8 cellular contexts compared by ENCODE assay signal in the genomic region with DNA sequence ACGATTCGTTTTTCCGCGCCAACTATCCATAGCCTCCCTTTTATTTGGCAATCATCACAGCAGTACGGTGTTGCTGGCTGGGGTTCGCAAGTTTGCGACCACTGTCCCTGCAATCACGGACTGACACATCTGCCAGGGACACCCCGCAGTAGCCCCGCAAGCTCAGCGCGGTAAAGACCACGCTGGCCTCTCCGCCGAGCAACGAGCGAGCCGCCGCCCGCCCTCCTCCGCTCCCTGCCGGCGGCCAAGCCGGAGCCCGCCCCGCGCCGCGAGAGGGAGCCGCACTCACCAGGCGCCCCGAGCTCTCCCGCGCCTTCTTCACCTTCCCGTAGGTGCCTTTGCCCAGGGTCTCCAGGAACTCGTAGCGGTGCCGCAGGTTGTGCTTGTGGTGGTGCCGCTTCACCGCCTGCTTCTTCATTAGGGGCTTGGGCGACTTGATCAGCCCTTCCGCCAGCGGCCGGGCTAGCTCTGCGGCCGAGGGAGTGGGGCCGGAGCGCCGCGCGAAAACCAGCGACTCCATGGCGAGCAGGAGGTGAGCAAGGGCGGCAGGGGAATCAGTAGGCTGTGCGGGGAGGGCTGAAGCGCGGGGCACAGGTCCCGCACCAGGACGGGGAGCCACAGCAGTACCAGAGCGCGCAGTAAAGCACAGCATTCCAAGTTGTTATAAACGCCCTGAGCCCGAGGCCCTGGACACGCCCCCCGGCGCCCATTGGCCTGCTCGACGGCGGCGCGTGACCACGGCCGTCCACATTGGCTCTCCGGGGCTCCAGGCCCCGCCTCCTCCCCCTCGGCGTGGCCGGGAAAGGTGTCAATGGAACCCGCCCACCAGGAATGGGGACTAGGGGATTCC. TPM values are rescaled to one million over a fixed set of nuclear protein-coding genes. Genes with fewer than 3 reads are reported as not detected.
DNase-seq lines count a peak whose midpoint lies in the region; ATAC-seq and TF ChIP-seq lines count a peak whose summit lies in the region.

A gene (minus strand): TSS at position 637 of the 850 bp plus-strand sequence. CDS start 117 bp downstream, at position 520.

- H3K27me3 Mint-ChIP-seq in Calu3 (ENCODE audit: unreplicated experiment) = peaks cover 13% of the 10 kb centered on the region

- CTCF ChIA-PET in Calu3 (lab: Charles Lee) = interaction anchor here (0.7 to 5.9 kb wide), 8 partner anchors 8 to 49 kb away, joined by 3 to 127 read pairs (median 6); no protein-coding TSS in a partner anchor

- peak; percentile 97 for DNase-seq in Calu3
- DNase-seq in HS-5 (ENCODE audit: low read depth) = peak; percentile 46
- DNase-seq in activated T-cell treated with anti-CD3 and anti-CD28 coated beads, Interleukin-2, amount 50 U/mL, for 1 hour = peak; percentile 88
- no peak for DNase-seq in epithelial cell of proximal tubule (ENCODE audit: low read depth)
- peak; percentile 70 for DNase-seq in middle frontal gyrus (ENCODE audit: extremely low spot score, low spot score)
- DNase-seq in stimulated activated CD8-positive, alpha-beta memory T cell treated with anti-CD3 and anti-CD28 coated beads, Interleukin-15, amount 100 ng/mL, for 48 hours (ENCODE audit: low read depth in 2 of 2) = peak; percentile 67 to 75

- H3K4me3 Mint-ChIP-seq in Calu3 (ENCODE audit: low read depth, unreplicated experiment) = peak within 1 kb of the TSS; percentile 85

- intact Hi-C loops in Calu3 (cut with micrococcal nuclease; ENCODE audit: unreplicated experiment) = loop anchor here (1.0 kb wide), 1 partner anchor 48 kb away; no protein-coding TSS in a partner anchor

- peak within 1 kb of the TSS; percentile 79 for H3K4me3 ChIP-seq in OCI-LY3 (ENCODE audit: low read length)
- H3K4me3 ChIP-seq in epithelial cell of proximal tubule (ENCODE audit: low read depth, low read length) = peak within 1 kb of the TSS; percentile 66

- peaks cover 42% of the 10 kb centered on the region for H4K20me1 ChIP-seq in OCI-LY3 (ENCODE audit: insufficient read depth, low read length)

- peak within 1 kb of the TSS; percentile 24; the same call in 1 of the 2 replicates for H2AFZ ChIP-seq in OCI-LY3 (ENCODE audit: low read depth, low read length)

- peaks cover 24% of the 10 kb centered on the region for H3K36me3 ChIP-seq in OCI-LY3 (replicated peaks; ENCODE audit: low read depth, low read length)

- BruUV-seq in Calu3 (replicated peaks; lab: Mats Ljungman, UMichigan) = no TSS peak

- no peaks in the 10 kb centered on the region for H3K9me3 Mint-ChIP-seq in Calu3 (ENCODE audit: low read depth, unreplicated experiment)

- H3K4me1 Mint-ChIP-seq in Calu3 (ENCODE audit: low read depth, unreplicated experiment) = peaks cover 57% of the 10 kb centered on the region

- peak; percentile 33 for TF ChIP-seq CTCF in Calu3 (IDR thresholded peaks at IDR 0.05; ENCODE audit: unreplicated experiment)
- peak; percentile 54 for TF ChIP-seq CTCF in OCI-LY3 (IDR thresholded peaks at IDR 0.05; ENCODE audit: low read depth, low read length)
- TF ChIP-seq CTCF in epithelial cell of proximal tubule (conservative IDR thresholded peaks at IDR 0.05; ENCODE audit: low read depth, low read length) = peak; percentile 43

- H3K9me3 ChIP-seq in OCI-LY3 (ENCODE audit: insufficient read depth, low read length) = no peaks in the 10 kb centered on the region

- H3K4me2 ChIP-seq in OCI-LY3 (ENCODE audit: low read length) = peak within 1 kb of the TSS; percentile 99

- peak within 1 kb of the TSS; percentile 60 for H3K27ac ChIP-seq in OCI-LY3 (ENCODE audit: low read length)

- peaks cover 52% of the 10 kb centered on the region for H3K79me2 ChIP-seq in OCI-LY3 (ENCODE audit: low read length)

- peak within 1 kb of the TSS; percentile 6 for H3K27ac Mint-ChIP-seq in Calu3 (ENCODE audit: unreplicated experiment)

- peaks cover 57% of the 10 kb centered on the region for H3K4me1 ChIP-seq in OCI-LY3 (ENCODE audit: low read length)

- peak within 1 kb of the TSS; percentile 81 for H3K9ac ChIP-seq in OCI-LY3 (ENCODE audit: low read length)

- ATAC-seq in GM19397 (IDR thresholded peaks at IDR 0.05; ENCODE audit: unreplicated experiment) = no peak

- peaks cover 25% of the 10 kb centered on the region for H3K36me3 Mint-ChIP-seq in Calu3 (ENCODE audit: insufficient read depth, unreplicated experiment)

- peaks cover 5% of the 10 kb centered on the region for H3K27me3 ChIP-seq in OCI-LY3 (ENCODE audit: low read depth, low read length)

RNA-seq across cellular contexts. Expression of the gene that starts here (rescaled TPM):
- 2.6 and 3.7 TPM in 2 replicates for total RNA-seq in Calu3 (2022)
- 28.8 and 45.7 TPM in 2 replicates for total RNA-seq in epithelial cell of proximal tubule
